Comparison of ENCODE assay signal across 11 cellular contexts in genomic region chr1:220473440-220473839, GRCh38. TPM values are rescaled to one million over a fixed set of nuclear protein-coding genes. Genes with fewer than 3 reads are reported as not detected.
"Had no signal": no experiment of that assay in that cellular context is flagged by ENCODE, and none has a peak within 500 bp of the region (broad histone marks: within the 10 kb centered on the region; RNA-seq: fewer than 3 reads in every experiment).

No MANE protein-coding gene starts in this region.

- H3K27ac ChIP-seq: HL-60, KMS-11 had no signal

- DNase-seq: IMR-90, Karpas-422, Kasumi-1, KBM-7, KG1 had no signal

- H3K9ac ChIP-seq: KMS-11 had no signal

- H3K9me3 Mint-ChIP-seq: IgD-negative memory B cell had no signal

- H3K36me3 Mint-ChIP-seq: IgD-negative memory B cell had no signal

- FAIRE-seq: HepG2, HTR-8/SVneo had no signal

- H3K4me3 Mint-ChIP-seq: IgD-negative memory B cell had no signal

- ATAC-seq: HepG2 had no signal

- H3K27me3 Mint-ChIP-seq: IgD-negative memory B cell had no signal

- H3K27ac Mint-ChIP-seq: IgD-negative memory B cell had no signal

- H3K4me2 ChIP-seq: KMS-11 had no signal

RNA-seq across cellular contexts. Expression of gene MARK1, which starts 54.5 kb away (rescaled TPM):
- total RNA-seq: HepG2, HT-29, IMR-90 had no signal
- polyA plus RNA-seq: HepG2, IMR-90 had no signal
